Comparison of ENCODE assay signal across 8 cellular contexts in genomic region chr15:50675524-50676144, GRCh38. TPM values are rescaled to one million over a fixed set of nuclear protein-coding genes. Genes with fewer than 3 reads are reported as not detected.
DNase-seq lines count a peak whose midpoint lies in the region; ATAC-seq and TF ChIP-seq lines count a peak whose summit lies in the region.

No MANE protein-coding gene starts in this region.

- H3K4me3 ChIP-seq in naive thymus-derived CD4-positive, alpha-beta T cell (ENCODE audit: low read length), result no peak overlapping the region

- peak; percentile 93 for TF ChIP-seq CTCF in chondrocyte (IDR thresholded peaks at IDR 0.05)

- peaks cover 19% of the 10 kb centered on the region for H3K4me1 Mint-ChIP-seq in chondrocyte (ENCODE audit: low read depth)
- H3K4me1 Mint-ChIP-seq in naive thymus-derived CD4-positive, alpha-beta T cell, result peaks cover 9 to 45% (median 27%) of the 10 kb centered on the region in 7 donors

- H3K9me3 ChIP-seq in naive thymus-derived CD4-positive, alpha-beta T cell (ENCODE audit: control insufficient read depth in 2 of 3, low read length in 3 of 3), result no peaks in the 10 kb centered on the region

- DNase-seq in GM03348 (ENCODE audit: low spot score), result peak; percentile 32
- peak; percentile 31 for DNase-seq in LoVo (ENCODE audit: low spot score)
- DNase-seq in chondrocyte (ENCODE audit: low spot score), result no peak
- peak in 5 of 9 donors; percentile 12 to 30 (median 24) for DNase-seq in naive thymus-derived CD4-positive, alpha-beta T cell
- no peak for DNase-seq in activated CD4-positive, alpha-beta T cell treated with anti-CD3 and anti-CD28 coated beads for 4 hours
- DNase-seq in NCI-H146 (lab: John Stamatoyannopoulos, UW), result no peak

- H3K4me3 Mint-ChIP-seq in chondrocyte (ENCODE audit: unreplicated experiment), result no peak overlapping the region
- H3K4me3 Mint-ChIP-seq in naive thymus-derived CD4-positive, alpha-beta T cell, result no peak overlapping the region

- POLR2A ChIA-PET in naive thymus-derived CD4-positive, alpha-beta T cell (lab: Charles Lee), result interaction anchor here (0.6 to 1.6 kb wide), 3 partner anchors 10 to 233 kb away, joined by 3 to 5 read pairs (median 3); partner anchors contain the start of gene AP4E1

- intact Hi-C loops in naive thymus-derived CD4-positive, alpha-beta T cell (cut with micrococcal nuclease), result loop anchor here (1.0 kb wide), 3 partner anchors 11 to 233 kb away; partner anchors contain the start of genes AP4E1 (in 2 of the 2) and TRPM7 (in 1 of the 2)

- H3K4me1 ChIP-seq in naive thymus-derived CD4-positive, alpha-beta T cell (ENCODE audit: control insufficient read depth in 2 of 2, insufficient read depth in 2 of 2, low read length in 2 of 2), result peaks cover 0 to 3% of the 10 kb centered on the region in 2 donors

- H3K27ac ChIP-seq in naive thymus-derived CD4-positive, alpha-beta T cell (ENCODE audit: low read depth, low read length), result no peak overlapping the region

- H3K36me3 Mint-ChIP-seq in chondrocyte (ENCODE audit: low read depth), result peaks cover 2% of the 10 kb centered on the region
- H3K36me3 Mint-ChIP-seq in naive thymus-derived CD4-positive, alpha-beta T cell, result peaks cover 3 to 9% (median 4%) of the 10 kb centered on the region in 5 donors

- H3K9me3 Mint-ChIP-seq in chondrocyte (ENCODE audit: low read depth), result no peaks in the 10 kb centered on the region
- H3K9me3 Mint-ChIP-seq in naive thymus-derived CD4-positive, alpha-beta T cell, result no peaks in the 10 kb centered on the region

- peak overlapping the region; percentile 51 for H3K27ac Mint-ChIP-seq in chondrocyte (ENCODE audit: unreplicated experiment)
- H3K27ac Mint-ChIP-seq in naive thymus-derived CD4-positive, alpha-beta T cell, result peak overlapping the region in 5 of 9 donors; percentile 23 to 61 (median 45)

- CTCF ChIA-PET in naive thymus-derived CD4-positive, alpha-beta T cell (lab: Charles Lee), result interaction anchor here (0.6 to 2.6 kb wide), 6 partner anchors 10 to 255 kb away, joined by 3 to 10 read pairs (median 4); no protein-coding TSS in a partner anchor

- H3K27me3 Mint-ChIP-seq in chondrocyte (ENCODE audit: low read depth), result no peaks in the 10 kb centered on the region
- H3K27me3 Mint-ChIP-seq in naive thymus-derived CD4-positive, alpha-beta T cell, result no peaks in the 10 kb centered on the region

- no peaks in the 10 kb centered on the region for H3K36me3 ChIP-seq in naive thymus-derived CD4-positive, alpha-beta T cell (ENCODE audit: control insufficient read depth in 2 of 3, insufficient read depth in 3 of 3, low read length in 3 of 3)

- peak; percentile 31 for ATAC-seq in naive thymus-derived CD4-positive, alpha-beta T cell
- ATAC-seq in HG03457 (IDR thresholded peaks at IDR 0.05; ENCODE audit: unreplicated experiment), result no peak
- ATAC-seq in GM18861 (IDR thresholded peaks at IDR 0.05; ENCODE audit: unreplicated experiment), result no peak

- H3K27me3 ChIP-seq in naive thymus-derived CD4-positive, alpha-beta T cell (ENCODE audit: control insufficient read depth in 2 of 2, insufficient read depth in 2 of 2, low read length in 2 of 2), result no peaks in the 10 kb centered on the region

RNA-seq across cellular contexts. Expression of gene TRPM7, which starts 11.0 kb away (rescaled TPM):
- 34.5 to 41.6 TPM (median 35.8 TPM) in 3 replicates for total RNA-seq in chondrocyte
- 10 to 100 TPM; 36.1 to 62.3 (median 45.2) TPM for total RNA-seq in naive thymus-derived CD4-positive, alpha-beta T cell
- 10 to 100 TPM; 14.3 to 15.5 TPM for polyA plus RNA-seq in naive thymus-derived CD4-positive, alpha-beta T cell

Comparison
In these comparisons a context has a peak if more than half of its experiments do, and no peak if none do; other contexts are left out.
1. DNase-seq: peak in GM03348 (single experiment), LoVo (single experiment) and naive thymus-derived CD4-positive, alpha-beta T cell (5 of 9); none in chondrocyte (single experiment), activated CD4-positive, alpha-beta T cell treated with anti-CD3 and anti-CD28 coated beads for 4 hours (0 of 2) and NCI-H146 (single experiment).